ENCODE assay signal across 1 cellular context in the genomic region with DNA sequence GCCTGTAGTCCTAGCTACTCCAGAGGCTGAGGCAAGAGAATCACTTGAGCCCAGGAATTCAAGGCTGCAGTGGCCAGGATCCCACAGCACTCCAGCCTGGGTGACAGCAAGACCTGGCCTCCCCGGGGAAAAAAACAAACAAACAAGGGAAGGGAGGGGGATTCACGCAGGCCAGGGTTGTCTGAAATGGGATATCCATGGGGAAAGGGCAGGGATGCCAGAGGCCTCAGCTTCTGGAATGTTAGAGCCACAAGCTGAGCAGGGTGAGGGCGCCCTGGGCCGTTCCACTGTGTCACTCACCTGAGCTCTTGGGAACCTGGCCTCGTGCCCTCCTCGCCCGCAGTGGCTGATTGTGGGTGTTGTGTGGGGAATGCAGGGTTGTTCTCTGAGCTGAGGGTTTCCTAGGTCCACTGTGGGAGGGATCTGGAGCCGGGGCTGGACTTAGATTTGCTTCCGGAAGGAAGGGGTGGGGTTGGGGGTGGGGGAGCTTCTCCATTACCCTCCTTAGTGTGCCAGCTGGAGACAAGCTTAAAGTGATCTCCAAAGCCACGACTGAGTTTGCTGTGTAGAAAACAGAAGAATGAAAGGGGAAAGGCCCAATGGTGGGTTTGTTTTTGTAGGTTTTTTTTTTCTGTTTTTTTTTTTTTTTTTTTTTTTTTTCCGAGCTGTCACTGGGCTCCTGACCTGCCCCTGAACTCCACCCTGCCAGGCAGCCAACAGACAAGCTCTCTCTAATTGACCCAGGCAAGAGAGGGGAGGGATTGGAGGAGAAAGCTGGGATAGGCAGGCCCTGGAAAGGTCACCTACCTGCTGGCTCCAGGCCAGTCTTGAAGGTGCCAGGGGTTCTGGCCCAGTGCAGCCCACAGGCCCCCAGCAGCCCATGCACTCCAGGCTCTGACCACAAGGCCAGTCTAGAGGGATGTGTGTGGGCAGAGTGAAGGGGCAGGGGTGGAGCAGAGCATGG.
TF ChIP-seq lines count a peak whose summit lies in the region.

A gene (minus strand): TSS at position 414 of the 964 bp plus-strand sequence. CDS start 1,189 bp downstream, outside the sequence.

TF ChIP-seq in HepG2, 621 proteins besides CTCF, POLR2A, EP300 and RAD21 (continued from another document and continues in another):
- TF ChIP-seq, protein P1, sequence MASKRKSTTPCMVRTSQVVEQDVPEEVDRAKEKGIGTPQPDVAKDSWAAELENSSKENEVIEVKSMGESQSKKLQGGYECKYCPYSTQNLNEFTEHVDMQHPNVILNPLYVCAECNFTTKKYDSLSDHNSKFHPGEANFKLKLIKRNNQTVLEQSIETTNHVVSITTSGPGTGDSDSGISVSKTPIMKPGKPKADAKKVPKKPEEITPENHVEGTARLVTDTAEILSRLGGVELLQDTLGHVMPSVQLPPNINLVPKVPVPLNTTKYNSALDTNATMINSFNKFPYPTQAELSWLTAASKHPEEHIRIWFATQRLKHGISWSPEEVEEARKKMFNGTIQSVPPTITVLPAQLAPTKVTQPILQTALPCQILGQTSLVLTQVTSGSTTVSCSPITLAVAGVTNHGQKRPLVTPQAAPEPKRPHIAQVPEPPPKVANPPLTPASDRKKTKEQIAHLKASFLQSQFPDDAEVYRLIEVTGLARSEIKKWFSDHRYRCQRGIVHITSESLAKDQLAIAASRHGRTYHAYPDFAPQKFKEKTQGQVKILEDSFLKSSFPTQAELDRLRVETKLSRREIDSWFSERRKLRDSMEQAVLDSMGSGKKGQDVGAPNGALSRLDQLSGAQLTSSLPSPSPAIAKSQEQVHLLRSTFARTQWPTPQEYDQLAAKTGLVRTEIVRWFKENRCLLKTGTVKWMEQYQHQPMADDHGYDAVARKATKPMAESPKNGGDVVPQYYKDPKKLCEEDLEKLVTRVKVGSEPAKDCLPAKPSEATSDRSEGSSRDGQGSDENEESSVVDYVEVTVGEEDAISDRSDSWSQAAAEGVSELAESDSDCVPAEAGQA (IDR thresholded peaks at IDR 0.05; ENCODE audit: low read depth), result peak; percentile 46; the same call in 1 of the 2 replicates
- TF ChIP-seq, protein P1 (CRISPR knock-in tag; IDR thresholded peaks at IDR 0.05; ENCODE audit: borderline replicate concordance), result no peak
- TF ChIP-seq ZNF558 (CRISPR knock-in tag; IDR thresholded peaks at IDR 0.05; ENCODE audit: borderline replicate concordance), result no peak
- TF ChIP-seq HNRNPL (IDR thresholded peaks at IDR 0.05; ENCODE audit: low read depth, low read length), result peak; percentile 76; the same call in 1 of the 2 replicates
- peak; percentile 56; the same call in 1 of the 2 replicates for TF ChIP-seq ZNF292 (CRISPR knock-in tag; IDR thresholded peaks at IDR 0.05; ENCODE audit: borderline replicate concordance, low read depth)
- TF ChIP-seq RARA (CRISPR knock-in tag; IDR thresholded peaks at IDR 0.05), result peak; percentile 85
- TF ChIP-seq, protein P2, sequence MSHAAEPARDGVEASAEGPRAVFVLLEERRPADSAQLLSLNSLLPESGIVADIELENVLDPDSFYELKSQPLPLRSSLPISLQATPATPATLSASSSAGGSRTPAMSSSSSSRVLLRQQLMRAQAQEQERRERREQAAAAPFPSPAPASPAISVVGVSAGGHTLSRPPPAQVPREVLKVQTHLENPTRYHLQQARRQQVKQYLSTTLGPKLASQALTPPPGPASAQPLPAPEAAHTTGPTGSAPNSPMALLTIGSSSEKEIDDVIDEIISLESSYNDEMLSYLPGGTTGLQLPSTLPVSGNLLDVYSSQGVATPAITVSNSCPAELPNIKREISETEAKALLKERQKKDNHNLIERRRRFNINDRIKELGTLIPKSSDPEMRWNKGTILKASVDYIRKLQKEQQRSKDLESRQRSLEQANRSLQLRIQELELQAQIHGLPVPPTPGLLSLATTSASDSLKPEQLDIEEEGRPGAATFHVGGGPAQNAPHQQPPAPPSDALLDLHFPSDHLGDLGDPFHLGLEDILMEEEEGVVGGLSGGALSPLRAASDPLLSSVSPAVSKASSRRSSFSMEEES (CRISPR knock-in tag; IDR thresholded peaks at IDR 0.05), result no peak
- TF ChIP-seq SP1 (IDR thresholded peaks at IDR 0.05), result 0 out of 2 replicates have a peak, but pooled peaks have one; percentile 13
- no peak for TF ChIP-seq SP1 (CRISPR knock-in tag; IDR thresholded peaks at IDR 0.05)
- no peak for TF ChIP-seq PCBP2 (optimal IDR thresholded peaks at IDR 0.05; ENCODE audit: low read depth, low read length, poor library complexity, severe bottlenecking)
- no peak; the same call in 1 of the 2 replicates for TF ChIP-seq SSRP1 (CRISPR knock-in tag; IDR thresholded peaks at IDR 0.05)
- TF ChIP-seq, protein P3, sequence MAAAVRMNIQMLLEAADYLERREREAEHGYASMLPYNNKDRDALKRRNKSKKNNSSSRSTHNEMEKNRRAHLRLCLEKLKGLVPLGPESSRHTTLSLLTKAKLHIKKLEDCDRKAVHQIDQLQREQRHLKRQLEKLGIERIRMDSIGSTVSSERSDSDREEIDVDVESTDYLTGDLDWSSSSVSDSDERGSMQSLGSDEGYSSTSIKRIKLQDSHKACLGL (CRISPR knock-in tag; IDR thresholded peaks at IDR 0.05), result 0 out of 2 replicates have a peak, but pooled peaks have one; percentile 36
- TF ChIP-seq, protein P4, sequence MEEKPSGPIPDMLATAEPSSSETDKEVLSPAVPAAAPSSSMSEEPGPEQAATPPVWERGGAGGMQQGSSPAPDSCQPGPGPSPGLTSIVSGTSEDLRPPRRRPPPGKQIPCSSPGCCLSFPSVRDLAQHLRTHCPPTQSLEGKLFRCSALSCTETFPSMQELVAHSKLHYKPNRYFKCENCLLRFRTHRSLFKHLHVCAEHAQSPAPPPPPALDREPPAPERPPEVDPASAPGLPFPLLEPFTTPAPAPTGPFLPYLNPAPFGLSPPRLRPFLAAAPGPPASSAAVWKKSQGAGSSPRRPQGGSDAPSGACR (CRISPR knock-in tag; IDR thresholded peaks at IDR 0.05), result no peak
- TF ChIP-seq, protein P5, sequence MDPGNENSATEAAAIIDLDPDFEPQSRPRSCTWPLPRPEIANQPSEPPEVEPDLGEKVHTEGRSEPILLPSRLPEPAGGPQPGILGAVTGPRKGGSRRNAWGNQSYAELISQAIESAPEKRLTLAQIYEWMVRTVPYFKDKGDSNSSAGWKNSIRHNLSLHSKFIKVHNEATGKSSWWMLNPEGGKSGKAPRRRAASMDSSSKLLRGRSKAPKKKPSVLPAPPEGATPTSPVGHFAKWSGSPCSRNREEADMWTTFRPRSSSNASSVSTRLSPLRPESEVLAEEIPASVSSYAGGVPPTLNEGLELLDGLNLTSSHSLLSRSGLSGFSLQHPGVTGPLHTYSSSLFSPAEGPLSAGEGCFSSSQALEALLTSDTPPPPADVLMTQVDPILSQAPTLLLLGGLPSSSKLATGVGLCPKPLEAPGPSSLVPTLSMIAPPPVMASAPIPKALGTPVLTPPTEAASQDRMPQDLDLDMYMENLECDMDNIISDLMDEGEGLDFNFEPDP (CRISPR knock-in tag; conservative IDR thresholded peaks at IDR 0.05), result no peak
- TF ChIP-seq FLYWCH1 (CRISPR knock-in tag; IDR thresholded peaks at IDR 0.05), result no peak
- TF ChIP-seq ISX (CRISPR knock-in tag; conservative IDR thresholded peaks at IDR 0.05), result no peak
- peak; percentile 85 for TF ChIP-seq MEF2D (CRISPR knock-in tag; IDR thresholded peaks at IDR 0.05)
- no peak; the same call in 1 of the 2 replicates for TF ChIP-seq FOXC1 (CRISPR knock-in tag; IDR thresholded peaks at IDR 0.05; ENCODE audit: borderline replicate concordance)
- TF ChIP-seq ZBTB8A (CRISPR knock-in tag; IDR thresholded peaks at IDR 0.05; ENCODE audit: borderline replicate concordance, low read depth), result no peak
- TF ChIP-seq TAF15 (IDR thresholded peaks at IDR 0.05; ENCODE audit: low read depth, low read length, poor library complexity, severe bottlenecking), result no peak
- no peak for TF ChIP-seq ZNF382 (CRISPR knock-in tag; IDR thresholded peaks at IDR 0.05; ENCODE audit: borderline replicate concordance)
- TF ChIP-seq FOXM1 (CRISPR knock-in tag; IDR thresholded peaks at IDR 0.05), result no peak
- TF ChIP-seq, protein P6, sequence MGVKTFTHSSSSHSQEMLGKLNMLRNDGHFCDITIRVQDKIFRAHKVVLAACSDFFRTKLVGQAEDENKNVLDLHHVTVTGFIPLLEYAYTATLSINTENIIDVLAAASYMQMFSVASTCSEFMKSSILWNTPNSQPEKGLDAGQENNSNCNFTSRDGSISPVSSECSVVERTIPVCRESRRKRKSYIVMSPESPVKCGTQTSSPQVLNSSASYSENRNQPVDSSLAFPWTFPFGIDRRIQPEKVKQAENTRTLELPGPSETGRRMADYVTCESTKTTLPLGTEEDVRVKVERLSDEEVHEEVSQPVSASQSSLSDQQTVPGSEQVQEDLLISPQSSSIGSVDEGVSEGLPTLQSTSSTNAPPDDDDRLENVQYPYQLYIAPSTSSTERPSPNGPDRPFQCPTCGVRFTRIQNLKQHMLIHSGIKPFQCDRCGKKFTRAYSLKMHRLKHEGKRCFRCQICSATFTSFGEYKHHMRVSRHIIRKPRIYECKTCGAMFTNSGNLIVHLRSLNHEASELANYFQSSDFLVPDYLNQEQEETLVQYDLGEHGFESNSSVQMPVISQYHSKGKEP (CRISPR knock-in tag; IDR thresholded peaks at IDR 0.05), result 0 out of 2 replicates have a peak, but pooled peaks have one; percentile 67
- TF ChIP-seq, protein P7, sequence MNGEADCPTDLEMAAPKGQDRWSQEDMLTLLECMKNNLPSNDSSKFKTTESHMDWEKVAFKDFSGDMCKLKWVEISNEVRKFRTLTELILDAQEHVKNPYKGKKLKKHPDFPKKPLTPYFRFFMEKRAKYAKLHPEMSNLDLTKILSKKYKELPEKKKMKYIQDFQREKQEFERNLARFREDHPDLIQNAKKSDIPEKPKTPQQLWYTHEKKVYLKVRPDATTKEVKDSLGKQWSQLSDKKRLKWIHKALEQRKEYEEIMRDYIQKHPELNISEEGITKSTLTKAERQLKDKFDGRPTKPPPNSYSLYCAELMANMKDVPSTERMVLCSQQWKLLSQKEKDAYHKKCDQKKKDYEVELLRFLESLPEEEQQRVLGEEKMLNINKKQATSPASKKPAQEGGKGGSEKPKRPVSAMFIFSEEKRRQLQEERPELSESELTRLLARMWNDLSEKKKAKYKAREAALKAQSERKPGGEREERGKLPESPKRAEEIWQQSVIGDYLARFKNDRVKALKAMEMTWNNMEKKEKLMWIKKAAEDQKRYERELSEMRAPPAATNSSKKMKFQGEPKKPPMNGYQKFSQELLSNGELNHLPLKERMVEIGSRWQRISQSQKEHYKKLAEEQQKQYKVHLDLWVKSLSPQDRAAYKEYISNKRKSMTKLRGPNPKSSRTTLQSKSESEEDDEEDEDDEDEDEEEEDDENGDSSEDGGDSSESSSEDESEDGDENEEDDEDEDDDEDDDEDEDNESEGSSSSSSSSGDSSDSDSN (CRISPR knock-in tag; IDR thresholded peaks at IDR 0.05), result peak; percentile 17; the same call in 1 of the 2 replicates
- 0 out of 2 replicates have a peak, but pooled peaks have one; percentile 62 for TF ChIP-seq ZNF747 (CRISPR knock-in tag; IDR thresholded peaks at IDR 0.05; ENCODE audit: borderline replicate concordance)
- peak; percentile 78 for TF ChIP-seq ZNF781 (CRISPR knock-in tag; IDR thresholded peaks at IDR 0.05; ENCODE audit: borderline replicate concordance, not compliant biosample characterization)
- TF ChIP-seq ZFP90 (CRISPR knock-in tag; IDR thresholded peaks at IDR 0.05; ENCODE audit: borderline replicate concordance), result no peak
- TF ChIP-seq SOX13 (IDR thresholded peaks at IDR 0.05), result no peak; the same call in 1 of the 2 replicates
- no peak; a peak in 1 of 4 replicates for TF ChIP-seq SOX13 (CRISPR knock-in tag; conservative IDR thresholded peaks at IDR 0.05 in 1 of 2, IDR thresholded peaks at IDR 0.05 in 1 of 2)
- TF ChIP-seq ZNF703 (CRISPR knock-in tag; IDR thresholded peaks at IDR 0.05; ENCODE audit: borderline replicate concordance), result no peak
- TF ChIP-seq NR2F1 (CRISPR knock-in tag; IDR thresholded peaks at IDR 0.05), result peak in 1 of 2 experiments; percentile 34; a peak in 2 of 4 replicates
- peak; percentile 58 for TF ChIP-seq CBX5 (CRISPR knock-in tag; IDR thresholded peaks at IDR 0.05; ENCODE audit: borderline replicate concordance)
- TF ChIP-seq ZNF556 (CRISPR knock-in tag; IDR thresholded peaks at IDR 0.05; ENCODE audit: borderline replicate concordance), result peak; percentile 18; the same call in 1 of the 2 replicates
- TF ChIP-seq PHF21A (CRISPR knock-in tag; IDR thresholded peaks at IDR 0.05), result peak; percentile 65; the same call in 1 of the 2 replicates
- TF ChIP-seq ZNF296 (CRISPR knock-in tag; conservative IDR thresholded peaks at IDR 0.05), result no peak
- TF ChIP-seq ZNF326 (CRISPR knock-in tag; IDR thresholded peaks at IDR 0.05; ENCODE audit: borderline replicate concordance), result no peak
- TF ChIP-seq ZNF160 (CRISPR knock-in tag; IDR thresholded peaks at IDR 0.05), result peak; percentile 87
- TF ChIP-seq, protein P8, sequence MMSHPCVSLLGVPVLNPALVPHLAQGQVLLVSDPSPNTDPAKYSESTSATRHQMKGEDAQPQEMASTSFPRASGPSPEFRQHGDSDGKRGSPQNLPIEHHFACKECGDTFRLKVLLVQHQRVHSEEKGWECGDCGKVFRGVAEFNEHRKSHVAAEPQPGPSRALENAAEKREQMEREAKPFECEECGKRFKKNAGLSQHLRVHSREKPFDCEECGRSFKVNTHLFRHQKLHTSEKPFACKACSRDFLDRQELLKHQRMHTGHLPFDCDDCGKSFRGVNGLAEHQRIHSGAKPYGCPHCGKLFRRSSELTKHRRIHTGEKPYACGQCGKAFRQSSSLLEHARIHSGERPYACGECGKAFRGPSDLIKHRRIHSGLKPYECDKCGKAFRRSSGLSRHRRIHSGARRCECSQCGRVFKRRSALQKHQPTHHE (CRISPR knock-in tag; IDR thresholded peaks at IDR 0.05; ENCODE audit: borderline replicate concordance), result peak; percentile 65; the same call in 1 of the 2 replicates
- no peak; the same call in 1 of the 2 replicates for TF ChIP-seq THAP11 (CRISPR knock-in tag; IDR thresholded peaks at IDR 0.05)
